Comparison of ENCODE assay signal across 8 cellular contexts in the genomic region with DNA sequence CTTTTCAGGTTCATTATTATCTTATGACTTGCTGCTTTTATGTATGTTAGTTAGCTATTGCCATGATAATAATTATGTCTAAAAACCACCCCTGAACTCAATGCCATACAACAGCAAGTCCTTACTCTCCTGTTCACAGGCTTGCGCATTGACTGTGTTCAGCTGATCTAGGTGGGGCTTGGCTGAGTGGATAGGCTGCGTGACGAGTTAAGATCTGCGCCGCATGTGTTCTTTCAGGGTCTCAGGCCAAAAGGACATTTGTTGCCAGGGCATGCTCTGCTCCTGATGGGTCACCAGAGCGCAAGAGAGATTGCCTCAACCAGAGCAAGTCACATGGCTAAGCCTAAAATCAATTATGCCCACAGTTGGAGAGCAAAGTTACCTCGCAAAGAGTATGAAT. TPM values are rescaled to one million over a fixed set of nuclear protein-coding genes. Genes with fewer than 3 reads are reported as not detected.
DNase-seq lines count a peak whose midpoint lies in the region; ATAC-seq and TF ChIP-seq lines count a peak whose summit lies in the region.

No MANE protein-coding gene starts in this region.

- TF ChIP-seq POLR2A in spleen (IDR thresholded peaks at IDR 0.05): no peak

- H3K9ac ChIP-seq in iPS-18a (ENCODE audit: low read length): peak overlapping the region; percentile 72

- H3K27ac Mint-ChIP-seq in activated naive CD8-positive, alpha-beta T cell: peak overlapping the region; percentile 92

- peak in 3 of 8 donors; percentile 14 to 35 (median 23) for ATAC-seq in heart right ventricle
- ATAC-seq in GM21515 (IDR thresholded peaks at IDR 0.05; ENCODE audit: unreplicated experiment): no peak
- ATAC-seq in GM18517 (IDR thresholded peaks at IDR 0.05; ENCODE audit: unreplicated experiment): no peak
- ATAC-seq in HG02970 (IDR thresholded peaks at IDR 0.05; ENCODE audit: low FRiP score, unreplicated experiment): no peak

- peak overlapping the region; percentile 92 for H3K4me3 Mint-ChIP-seq in activated naive CD8-positive, alpha-beta T cell

- 34 to 47% methylated on average over 7 of the region's 7 CpGs for WGBS in heart right ventricle, 2 donors
- WGBS in spleen, 5 donors: 59 to 81% (median 71%) methylated on average over 7 of the region's 7 CpGs

- H3K27me3 ChIP-seq in heart right ventricle (no peaks in the 10 kb centered on the region), iPS-18a (ENCODE audit: control insufficient read depth, insufficient read depth, low read length) (no peaks in the 10 kb centered on the region), spleen (replicated peaks in 1 of 7) (no peaks in the 10 kb centered on the region)

- H3K4me3 ChIP-seq in heart right ventricle (peak overlapping the region; percentile 53 to 97 (median 72)), iPS-18a (ENCODE audit: low read length) (peak overlapping the region; percentile 88), spleen (peak overlapping the region in 7 of 8 donors; percentile 59 to 77 (median 68))

- DNase-seq in heart right ventricle (no peak), cardiac septum (ENCODE audit: low spot score) (no peak), spleen (no peak)

- intact Hi-C loops in heart right ventricle (cut with DNase I) (loop anchor here in 3 of 10 donors (5.0 kb wide), 3 partner anchors 65 to 145 kb away; partner anchors contain the start of genes ZNF345 (in 2 of the 3) and ZNF850 (in 1 of the 3)), cardiac septum (cut with DNase I) (loop anchor here (5.0 kb wide), 1 partner anchor 65 kb away; the partner anchor contains the start of gene ZNF345), spleen (cut with DNase I; ENCODE audit: low total_unique reads) (loop anchor here (10.0 kb wide), 2 partner anchors 62 to 232 kb away; partner anchors contain the start of genes ZNF345 and ZNF567)

- peaks cover 37% of the 10 kb centered on the region for H3K4me1 Mint-ChIP-seq in activated naive CD8-positive, alpha-beta T cell (ENCODE audit: low read depth)

- H3K36me3 Mint-ChIP-seq in activated naive CD8-positive, alpha-beta T cell: peaks cover 44% of the 10 kb centered on the region

- peaks cover 0 to 65% (median 44%) of the 10 kb centered on the region in 9 donors for H3K36me3 ChIP-seq in heart right ventricle
- H3K36me3 ChIP-seq in iPS-18a (ENCODE audit: control insufficient read depth, low read depth, low read length): no peaks in the 10 kb centered on the region
- H3K36me3 ChIP-seq in spleen: peaks cover 0 to 69% (median 33%) of the 10 kb centered on the region in 6 donors

- no peaks in the 10 kb centered on the region for H3K27me3 Mint-ChIP-seq in activated naive CD8-positive, alpha-beta T cell

- H3K27ac ChIP-seq in heart right ventricle: peak overlapping the region in 9 of 10 donors; percentile 88 to 99 (median 95)
- no peak overlapping the region for H3K27ac ChIP-seq in iPS-18a (ENCODE audit: low read length)
- peak overlapping the region in 6 of 8 donors; percentile 92 to 99 (median 96) for H3K27ac ChIP-seq in spleen

- H3K4me1 ChIP-seq in heart right ventricle (peaks cover 0 to 21% (median 11%) of the 10 kb centered on the region in 9 donors), iPS-18a (ENCODE audit: control insufficient read depth, low read depth, low read length) (peaks cover 4% of the 10 kb centered on the region), spleen (peaks cover 13 to 27% (median 21%) of the 10 kb centered on the region in 6 donors)

- H3K9me3 Mint-ChIP-seq in activated naive CD8-positive, alpha-beta T cell (ENCODE audit: low read depth): peaks cover 19% of the 10 kb centered on the region

- no peak for TF ChIP-seq CTCF in heart right ventricle (IDR thresholded peaks at IDR 0.05)
- no peak for TF ChIP-seq CTCF in spleen (IDR thresholded peaks at IDR 0.05 in 8 of 11, conservative IDR thresholded peaks at IDR 0.05 in 3 of 11)

- H3K9me3 ChIP-seq in heart right ventricle: peaks cover 0 to 62% (median 3%) of the 10 kb centered on the region in 11 donors
- H3K9me3 ChIP-seq in iPS-18a (ENCODE audit: control insufficient read depth, low read depth, low read length): peaks cover 26% of the 10 kb centered on the region
- H3K9me3 ChIP-seq in spleen: peaks cover 0 to 74% (median 54%) of the 10 kb centered on the region in 8 donors

RNA-seq across cellular contexts. Expression of gene ZNF568, which starts 0.9 kb away (rescaled TPM):
- 10 to 100 TPM in 3 of 10 donors, 1 to 10 TPM in 7; 6.9 to 11.5 (median 9.1) TPM for total RNA-seq in heart right ventricle
- 1 to 10 TPM; 2.7 to 4.3 TPM for polyA plus RNA-seq in heart right ventricle
- total RNA-seq in cardiac septum: 7.1 TPM
- 10 to 100 TPM in 6 of 7 donors, 1 to 10 TPM in 1; 9.5 to 16.8 (median 12.4) TPM for total RNA-seq in spleen
- polyA plus RNA-seq in spleen: 1 to 10 TPM; 2.7 to 5.5 (median 3.0) TPM

RNA-seq across cellular contexts. Expression of gene ZNF829, which starts 0.9 kb away (rescaled TPM):
- total RNA-seq in heart right ventricle: 1 to 10 TPM; 1.4 to 4.1 (median 2.8) TPM
- 1 to 10 TPM in 1 of 2 donors, under 1 TPM in 1; 0.78 to 1.0 TPM for polyA plus RNA-seq in heart right ventricle
- 2.8 TPM for total RNA-seq in cardiac septum
- total RNA-seq in spleen: 1 to 10 TPM; 2.7 to 4.7 (median 4.5) TPM
- 1 to 10 TPM in 2 of 3 donors, under 1 TPM in 1; 0.85 to 1.3 (median 1.1) TPM for polyA plus RNA-seq in spleen
